ENCODE assay signal across 26 cellular contexts in the genomic region with DNA sequence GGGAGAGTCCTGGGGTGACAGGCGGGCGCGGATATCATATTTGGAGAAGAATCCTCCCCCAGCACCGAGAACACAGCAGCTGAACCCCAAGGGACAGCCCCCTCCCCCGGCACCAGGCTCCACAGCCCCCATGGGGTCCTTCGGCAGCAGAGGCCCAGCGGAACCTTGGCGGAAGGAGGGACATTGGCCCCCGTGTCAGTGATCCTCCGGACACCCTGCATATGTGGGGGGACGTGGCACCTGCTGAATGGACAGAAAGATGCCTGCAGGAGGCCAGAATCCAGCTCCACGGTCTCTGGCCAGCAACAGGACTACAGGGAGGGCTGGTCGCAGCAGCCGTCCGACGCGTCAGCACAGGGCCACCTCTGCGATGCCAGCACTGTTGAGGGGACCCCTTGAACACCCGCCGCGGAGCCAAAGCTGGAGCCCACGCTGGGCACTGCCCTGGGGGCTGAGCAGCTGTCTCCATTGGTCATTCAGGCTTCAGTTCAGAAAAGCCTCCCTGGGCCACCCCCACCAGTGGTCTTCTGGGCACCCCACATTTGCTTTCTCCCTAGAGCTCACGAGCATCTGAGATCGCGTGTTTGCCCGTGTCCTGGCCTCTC.
"Had no signal": no experiment of that assay in that cellular context is flagged by ENCODE, and none has a peak within 500 bp of the region (broad histone marks: within the 10 kb centered on the region; RNA-seq: fewer than 3 reads in every experiment).

No MANE protein-coding gene starts in this region.

- H3K27ac ChIP-seq: heart left ventricle, neural progenitor cell, ovary, psoas muscle, right lobe of liver, stomach, testis, thyroid gland, transverse colon, upper lobe of left lung, vagina had no signal

- H3K4me1 ChIP-seq: neural progenitor cell, psoas muscle, right lobe of liver, thyroid gland had no signal

- ATAC-seq: heart left ventricle; left lobe of liver; natural killer cell; psoas muscle; right lobe of liver; stimulated activated naive B cell treated with anti-CD40 and anti-IgM and Interleukin-4, amounts not matched to agents 10 μg/mL and 1 μg/mL and 100 μg/mL, for 72 hours; stimulated activated naive CD8-positive, alpha-beta T cell treated with anti-CD3 and anti-CD28 coated beads, Interleukin-15, Interleukin-2, amounts not matched to agents 100 U/mL and 50 U/mL, for 24 hours had no signal

- H3K9me3 ChIP-seq: heart left ventricle, ovary, psoas muscle, right lobe of liver, stomach, testis, thyroid gland, transverse colon, upper lobe of left lung, vagina had no signal

- H3K36me3 ChIP-seq: heart left ventricle, neural progenitor cell, ovary, right lobe of liver, thyroid gland, transverse colon, vagina had no signal

- DNase-seq: hypothalamus; immature natural killer cell; mesendoderm; naive B cell; natural killer cell; nephron progenitor cell; ovary; right lobe of liver; stimulated activated CD4-positive, alpha-beta T cell treated with anti-CD3 and anti-CD28 coated beads, Interleukin-12 subunit alpha, Interleukin-12 subunit beta, amount 100 ng/mL, for 4 hours; stimulated activated CD4-positive, alpha-beta T cell treated with anti-CD3 and anti-CD28 coated beads, Interleukin-15, amount 100 ng/mL, for 24 hours; stimulated activated CD4-positive, alpha-beta T cell treated with anti-CD3 and anti-CD28 coated beads, Interleukin-2, amount 100 ng/mL, for 24 hours; stimulated activated CD4-positive, alpha-beta T cell treated with anti-CD3 and anti-CD28 coated beads, Interleukin-4, amount 100 ng/mL, for 1 hour; stimulated activated naive B cell treated with anti-CD40 and anti-IgM and Interleukin-4, amounts not matched to agents 10 μg/mL and 1 μg/mL and 100 μg/mL, for 72 hours; stimulated activated naive CD8-positive, alpha-beta T cell treated with anti-CD3 and anti-CD28 coated beads, Interleukin-15, Interleukin-2, amounts not matched to agents 100 U/mL and 50 U/mL, for 24 hours; stomach; thyroid gland; transverse colon had no signal

- H3K4me3 Mint-ChIP-seq: immature natural killer cell; mesothelial cell of epicardium; natural killer cell; nephron progenitor cell; neural progenitor cell; stimulated activated naive B cell treated with anti-CD40 and anti-IgM and Interleukin-4, amounts not matched to agents 10 μg/mL and 1 μg/mL and 100 μg/mL, for 72 hours had no signal

- H2AFZ ChIP-seq: neural progenitor cell had no signal

- H3K9ac ChIP-seq: neural progenitor cell had no signal

- H3K27me3 Mint-ChIP-seq: naive B cell; stimulated activated naive B cell treated with anti-CD40 and anti-IgM and Interleukin-4, amounts not matched to agents 10 μg/mL and 1 μg/mL and 100 μg/mL, for 72 hours had no signal

- H3K4me2 ChIP-seq: neural progenitor cell had no signal

- H3K9me3 Mint-ChIP-seq: immature natural killer cell; mesothelial cell of epicardium; naive B cell; natural killer cell; nephron progenitor cell; neural progenitor cell; stimulated activated naive B cell treated with anti-CD40 and anti-IgM and Interleukin-4, amounts not matched to agents 10 μg/mL and 1 μg/mL and 100 μg/mL, for 72 hours had no signal

- H3K36me3 Mint-ChIP-seq: immature natural killer cell, mesothelial cell of epicardium, natural killer cell had no signal

- H3K4me3 ChIP-seq: heart left ventricle, lung, neural progenitor cell, ovary, psoas muscle, right lobe of liver, stomach, testis, thyroid gland, transverse colon, upper lobe of left lung, vagina had no signal

- H3K27me3 ChIP-seq: heart left ventricle, neural progenitor cell, ovary, right lobe of liver, stomach, testis, thyroid gland, transverse colon, upper lobe of left lung, vagina had no signal

- H3K27ac Mint-ChIP-seq: immature natural killer cell, mesothelial cell of epicardium, natural killer cell, nephron progenitor cell had no signal
